Comparison of ENCODE assay signal across 8 cellular contexts in genomic region chr12:7961395-7962188, GRCh38. TPM values are rescaled to one million over a fixed set of nuclear protein-coding genes. Genes with fewer than 3 reads are reported as not detected.
DNase-seq lines count a peak whose midpoint lies in the region; ATAC-seq, FAIRE-seq and TF ChIP-seq lines count a peak whose summit lies in the region.

No MANE protein-coding gene starts in this region.

- no peak overlapping the region for H2BK120ac ChIP-seq in mesendoderm (ENCODE audit: low read depth, low read length)

- POLR2A ChIA-PET in A549 (lab: Yijun Ruan, JAX): interaction anchor here (1.2 to 2.5 kb wide), 5 partner anchors 9 to 66 kb away, joined by 6 to 127 read pairs (median 12); partner anchors contain the start of gene SLC2A3

- H3K9me3 ChIP-seq in A549 (no peaks in the 10 kb centered on the region), GM23248 (ENCODE audit: low read depth) (no peaks in the 10 kb centered on the region), pancreas (no peaks in the 10 kb centered on the region)

- no peak for FAIRE-seq in A549 (lab: Jason Lieb, UNC)
- FAIRE-seq in pancreas (lab: Jason Lieb, UNC): no peak

- TF ChIP-seq CTCF in A549 (IDR thresholded peaks at IDR 0.05) (no peak), pancreas (IDR thresholded peaks at IDR 0.05) (no peak)

- peak overlapping the region; percentile 84 for H3K4ac ChIP-seq in mesendoderm (ENCODE audit: low read depth, low read length)

- H2AK5ac ChIP-seq in mesendoderm (ENCODE audit: low read length): no peak overlapping the region

- H4K8ac ChIP-seq in mesendoderm (ENCODE audit: low read depth, low read length): no peak overlapping the region

- intact Hi-C loops in pancreas (cut with DNase I): no loop called here

- no peak for DNase-seq in A549 (ENCODE audit: low read depth in 1 of 2, low spot score in 1 of 2)
- no peak for DNase-seq in GM23248
- peak; percentile 27 for DNase-seq in amniotic epithelial cell (ENCODE audit: low read depth)
- no peak for DNase-seq in mesendoderm
- no peak for DNase-seq in pancreas
- DNase-seq in activated CD4-positive, alpha-beta T cell treated with anti-CD3 and anti-CD28 coated beads for 4 hours: no peak

- in situ Hi-C loops in GM23248 (cut with MboI): no loop called here

- H4K5ac ChIP-seq in mesendoderm (ENCODE audit: low read length): no peak overlapping the region

- no peaks in the 10 kb centered on the region for H3K79me1 ChIP-seq in mesendoderm (ENCODE audit: low read length)

- H3K18ac ChIP-seq in mesendoderm (ENCODE audit: low read length): peak overlapping the region; percentile 83

- peak overlapping the region; percentile 74 for H3K9ac ChIP-seq in GM23248
- H3K9ac ChIP-seq in mesendoderm (ENCODE audit: low read length): no peak overlapping the region

- TF ChIP-seq RAD21 in A549 (conservative IDR thresholded peaks at IDR 0.05 in 1 of 2, IDR thresholded peaks at IDR 0.05 in 1 of 2): no peak

- peaks cover 20% of the 10 kb centered on the region for H3K4me1 ChIP-seq in A549
- H3K4me1 ChIP-seq in GM23248 (ENCODE audit: insufficient read depth): peaks cover 29% of the 10 kb centered on the region
- no peaks in the 10 kb centered on the region for H3K4me1 ChIP-seq in mesendoderm (ENCODE audit: control insufficient read depth, low read depth, low read length)
- no peaks in the 10 kb centered on the region for H3K4me1 ChIP-seq in pancreas

- peaks cover 19% of the 10 kb centered on the region for H3F3A ChIP-seq in GM23248 (ENCODE audit: insufficient read depth)

- ATAC-seq in A549: no peak
- ATAC-seq in pancreas: no peak
- no peak for ATAC-seq in HG02852 (IDR thresholded peaks at IDR 0.05; ENCODE audit: unreplicated experiment)
- ATAC-seq in HG02884 (IDR thresholded peaks at IDR 0.05; ENCODE audit: unreplicated experiment): no peak

- TF ChIP-seq POLR2A in A549 (IDR thresholded peaks at IDR 0.05; ENCODE audit: low read length): no peak

- no peak overlapping the region for H2BK5ac ChIP-seq in mesendoderm (ENCODE audit: low read length)

- H3K79me2 ChIP-seq in GM23248 (ENCODE audit: insufficient read depth): no peaks in the 10 kb centered on the region
- H3K79me2 ChIP-seq in mesendoderm (ENCODE audit: control insufficient read depth, insufficient read depth, low read length): no peaks in the 10 kb centered on the region

- H2BK15ac ChIP-seq in mesendoderm (replicated peaks; ENCODE audit: low read depth): no peak overlapping the region

- H3K36me3 ChIP-seq in GM23248 (ENCODE audit: low read depth) (no peaks in the 10 kb centered on the region), mesendoderm (ENCODE audit: control insufficient read depth, insufficient read depth, low read length) (no peaks in the 10 kb centered on the region), pancreas (no peaks in the 10 kb centered on the region)

- no peaks in the 10 kb centered on the region for H4K20me1 ChIP-seq in GM23248 (ENCODE audit: insufficient read depth)

- H3K27ac ChIP-seq in A549 (peak overlapping the region; percentile 71 to 81), GM23248 (peak overlapping the region; percentile 74; the same call in 1 of the 2 replicates), mesendoderm (ENCODE audit: low read depth, low read length) (peak overlapping the region; percentile 69), pancreas (peak overlapping the region in 1 of 4 donors; percentile 27)

- H3K56ac ChIP-seq in mesendoderm (ENCODE audit: low read length): peak overlapping the region; percentile 28

- no peaks in the 10 kb centered on the region for H3K9me2 ChIP-seq in GM23248 (ENCODE audit: insufficient read depth)

- no peak overlapping the region for H3K23ac ChIP-seq in mesendoderm (ENCODE audit: low read length)

- peak overlapping the region; percentile 44; the same call in 1 of the 3 replicates for H3K4me3 ChIP-seq in A549
- H3K4me3 ChIP-seq in GM23248: peak overlapping the region; percentile 79
- H3K4me3 ChIP-seq in mesendoderm (ENCODE audit: low read length): no peak overlapping the region
- H3K4me3 ChIP-seq in pancreas: peak overlapping the region in 1 of 4 donors; percentile 34

- WGBS in A549 (ENCODE audit: missing lambda C conversion rate): 86% methylated on average over 12 of the region's 12 CpGs
- 83 to 84% methylated on average over 12 of the region's 12 CpGs for WGBS in GM23248 (ENCODE audit: low coverage in 1 of 2, low lambda C conversion rate in 2 of 2, missing lambda C conversion rate in 2 of 2), 2 experiments
- no CpG with 5 or more reads among the region's 12 CpGs for WGBS in mesendoderm (ENCODE audit: extremely low coverage, insufficient coverage, low lambda C conversion rate)
- 80 to 83% methylated on average over 12 of the region's 12 CpGs for WGBS in pancreas, 2 donors

- H3K27me3 ChIP-seq in GM23248 (replicated peaks; ENCODE audit: insufficient read depth): no peaks in the 10 kb centered on the region
- no peaks in the 10 kb centered on the region for H3K27me3 ChIP-seq in mesendoderm (ENCODE audit: insufficient read depth, low read length, poor library complexity)
- no peaks in the 10 kb centered on the region for H3K27me3 ChIP-seq in pancreas

- peak overlapping the region; percentile 77 for H3K4me2 ChIP-seq in A549
- peak overlapping the region; percentile 76 for H3K4me2 ChIP-seq in GM23248 (ENCODE audit: unreplicated experiment)
- H3K4me2 ChIP-seq in mesendoderm (ENCODE audit: low read length): no peak overlapping the region

- TF ChIP-seq EP300 in A549 (IDR thresholded peaks at IDR 0.05): no peak

- CTCF ChIA-PET in A549 (lab: Yijun Ruan, JAX): interaction anchor here (0.6 to 6.4 kb wide), 18 partner anchors 10 to 106 kb away, joined by 3 to 66 read pairs (median 5); partner anchors contain the start of gene SLC2A3

- no peak overlapping the region for H2AFZ ChIP-seq in GM23248

TF ChIP-seq in A549, 52 proteins besides CTCF, POLR2A, EP300 and RAD21:
- TF ChIP-seq KDM5A (IDR thresholded peaks at IDR 0.05): no peak
- TF ChIP-seq FOSL2 (IDR thresholded peaks at IDR 0.05): no peak
- TF ChIP-seq FOSL2 (CRISPR knock-in tag; IDR thresholded peaks at IDR 0.05): no peak
- no peak for TF ChIP-seq MAX (IDR thresholded peaks at IDR 0.05)
- TF ChIP-seq ESRRA (IDR thresholded peaks at IDR 0.05; ENCODE audit: borderline replicate concordance, low read length): no peak
- TF ChIP-seq NPAS2 (CRISPR knock-in tag; IDR thresholded peaks at IDR 0.05; ENCODE audit: borderline replicate concordance): no peak
- no peak for TF ChIP-seq TFCP2L1 (CRISPR knock-in tag; IDR thresholded peaks at IDR 0.05)
- TF ChIP-seq MYC (IDR thresholded peaks at IDR 0.05; ENCODE audit: borderline replicate concordance, low read length): no peak
- TF ChIP-seq KDM1A (IDR thresholded peaks at IDR 0.05; ENCODE audit: low read depth): no peak
- no peak for TF ChIP-seq GATA3 (IDR thresholded peaks at IDR 0.05; ENCODE audit: borderline replicate concordance)
- TF ChIP-seq FOSB (CRISPR knock-in tag; IDR thresholded peaks at IDR 0.05): no peak
- no peak for TF ChIP-seq RCOR1 (IDR thresholded peaks at IDR 0.05; ENCODE audit: low read depth, low read length)
- no peak for TF ChIP-seq BHLHE40 (IDR thresholded peaks at IDR 0.05; ENCODE audit: low read depth, low read length)
- no peak for TF ChIP-seq SREBF2 (IDR thresholded peaks at IDR 0.05)
- no peak for TF ChIP-seq EHF (CRISPR knock-in tag; IDR thresholded peaks at IDR 0.05)
- no peak for TF ChIP-seq RFX5 (IDR thresholded peaks at IDR 0.05)

RNA-seq across cellular contexts. Expression of gene SLC2A3, which starts 25.6 kb away (rescaled TPM):
- polyA plus RNA-seq in A549 (2011; rRNA removed) (52.4 and 56.4 TPM in 2 replicates), A549 (2017; fragmentation: RNase III; extraction: RNeasy Plus Mini Kit Qiagen cat#74134 plus additional on column Dnase treatment) (7.8 to 13.3 TPM (median 8.7 TPM) in 3 replicates), GM23248 (2016; fragmentation: Nextera tagmentation; extraction: Ambion mirVana) (71.5 and 71.8 TPM in 2 replicates), pancreas (1 to 10 TPM; 1.9 to 6.3 TPM)
- polyA plus RNA-seq in A549 (2012; cell fraction: cytosol; rRNA removed): 8.3 and 11.1 TPM in 2 replicates
- 15.0 and 23.3 TPM in 2 replicates for polyA plus RNA-seq in A549 (2012; cell fraction: nucleus; rRNA removed)
- 72.9 and 109 TPM in 2 replicates for polyA minus RNA-seq in A549 (2011; rRNA and poly(A)+ RNA removed)
- 72.5 and 73.7 TPM in 2 replicates for total RNA-seq in GM23248 (2014; rRNA removed; shearing (Covaris generic))
- polyA plus RNA-seq in mesendoderm (2013, experiment 1 of 2): 1,217 TPM
- polyA plus RNA-seq in mesendoderm (2013, experiment 2 of 2): 1,204 TPM
- 10 to 100 TPM in 2 of 6 donors, 1 to 10 TPM in 4; 2.8 to 28.5 (median 5.6) TPM for total RNA-seq in pancreas
